ENCODE assay signal across 18 cellular contexts in genomic region chr17:1707107-1707506, GRCh38. TPM values are rescaled to one million over a fixed set of nuclear protein-coding genes. Genes with fewer than 3 reads are reported as not detected.
DNase-seq lines count a peak whose midpoint lies in the region; TF ChIP-seq lines count a peak whose summit lies in the region.
"Had no signal": no experiment of that assay in that cellular context is flagged by ENCODE, and none has a peak within 500 bp of the region (broad histone marks: within the 10 kb centered on the region; RNA-seq: fewer than 3 reads in every experiment).

No MANE protein-coding gene starts in this region.

- peaks cover 27% of the 10 kb centered on the region for H3K4me1 ChIP-seq in CD4-positive, alpha-beta memory T cell (ENCODE audit: insufficient read depth, low read length)
- H3K4me1 ChIP-seq in CD8-positive, alpha-beta memory T cell (ENCODE audit: insufficient read depth, low read length): peaks cover 5% of the 10 kb centered on the region
- H3K4me1 ChIP-seq in HAP-1: no peaks in the 10 kb centered on the region; the same call in 1 of the 2 replicates

- TF ChIP-seq CTCF in VCaP (conservative IDR thresholded peaks at IDR 0.05): no peak
- TF ChIP-seq CTCF in mesothelial cell of epicardium (IDR thresholded peaks at IDR 0.05; ENCODE audit: unreplicated experiment): no peak

- CTCF ChIA-PET in CD4-positive, alpha-beta memory T cell (lab: Charles Lee; ENCODE audit: partially characterized antibody): interaction anchor here (1.2 to 1.4 kb wide), 2 partner anchors 38 to 77 kb away, joined by 3 to 4 read pairs; no protein-coding TSS in a partner anchor
- CTCF ChIA-PET in CD8-positive, alpha-beta memory T cell (lab: Charles Lee): no interaction called here

- peak overlapping the region in 7 of 8 donors; percentile 33 to 74 (median 63) for H3K4me3 Mint-ChIP-seq in CD4-positive, alpha-beta memory T cell
- peak overlapping the region in 4 of 7 donors; percentile 2 to 70 (median 36) for H3K4me3 Mint-ChIP-seq in CD8-positive, alpha-beta memory T cell
- H3K4me3 Mint-ChIP-seq in mesothelial cell of epicardium: no peak overlapping the region
- H3K4me3 Mint-ChIP-seq: B cell had no signal

- DNase-seq in CD4-positive, alpha-beta memory T cell: peak; percentile 63 to 82 (median 71)
- peak in 2 of 5 donors; percentile 39 to 60 for DNase-seq in CD8-positive, alpha-beta memory T cell
- DNase-seq in mesothelial cell of epicardium (ENCODE audit: low spot score in 2 of 2, unreplicated experiment in 2 of 2): no peak
- no peak for DNase-seq in NCI-H524 treated with DMSO at 0.1 percent for 48 hours (lab: John Stamatoyannopoulos, UW)
- no peak for DNase-seq in HAP-1 (ENCODE audit: low spot score in 2 of 2)
- DNase-seq in nucleus accumbens (lab: John Stamatoyannopoulos, UW): no peak
- DNase-seq: CD4-positive, CD25-positive, alpha-beta regulatory T cell; GF-D8; H9; KBM-7; NCI-H1417 treated with DMSO at 0.1 percent for 48 hours; NCI-H2029; NCI-H2171; NCI-H446; NCI-H82; PC-9 had no signal

- intact Hi-C loops in CD4-positive, alpha-beta memory T cell (cut with micrococcal nuclease): no loop called here

- in situ Hi-C loops in HAP-1 (cut with MboI; ENCODE audit: low sequenced_read_pairs): no loop called here

- no peaks in the 10 kb centered on the region for H3K9me3 Mint-ChIP-seq in CD4-positive, alpha-beta memory T cell
- no peaks in the 10 kb centered on the region for H3K9me3 Mint-ChIP-seq in CD8-positive, alpha-beta memory T cell
- no peaks in the 10 kb centered on the region for H3K9me3 Mint-ChIP-seq in mesothelial cell of epicardium
- H3K9me3 Mint-ChIP-seq: H9 had no signal

- H3K27ac ChIP-seq in CD4-positive, alpha-beta memory T cell (ENCODE audit: low read depth, low read length): peak overlapping the region; percentile 16
- no peak overlapping the region for H3K27ac ChIP-seq in CD8-positive, alpha-beta memory T cell (ENCODE audit: low read depth, low read length)
- H3K27ac ChIP-seq in VCaP: peak overlapping the region; percentile 20
- H3K27ac ChIP-seq: PC-9 had no signal

- peaks cover 12 to 32% (median 22%) of the 10 kb centered on the region in 4 donors for H3K4me1 Mint-ChIP-seq in CD4-positive, alpha-beta memory T cell
- peaks cover 14 to 27% (median 21%) of the 10 kb centered on the region in 3 donors for H3K4me1 Mint-ChIP-seq in CD8-positive, alpha-beta memory T cell
- H3K4me1 Mint-ChIP-seq in mesothelial cell of epicardium: peaks cover 21% of the 10 kb centered on the region

- H3K4me3 ChIP-seq in CD4-positive, alpha-beta memory T cell (ENCODE audit: low read length in 2 of 2): no peak overlapping the region
- no peak overlapping the region for H3K4me3 ChIP-seq in CD8-positive, alpha-beta memory T cell (ENCODE audit: low read length)
- H3K4me3 ChIP-seq in HAP-1: no peak overlapping the region
- H3K4me3 ChIP-seq: PC-9 had no signal

- peaks cover 2 to 5% of the 10 kb centered on the region in 2 donors for H3K36me3 Mint-ChIP-seq in CD4-positive, alpha-beta memory T cell
- H3K36me3 Mint-ChIP-seq in CD8-positive, alpha-beta memory T cell: peaks cover 0 to 4% (median 1%) of the 10 kb centered on the region in 3 donors
- peaks cover 5% of the 10 kb centered on the region for H3K36me3 Mint-ChIP-seq in mesothelial cell of epicardium
- H3K36me3 Mint-ChIP-seq: CD4-positive, CD25-positive, alpha-beta regulatory T cell had no signal

- no peaks in the 10 kb centered on the region for H3K9me3 ChIP-seq in CD4-positive, alpha-beta memory T cell (ENCODE audit: control insufficient read depth in 1 of 2, low read length in 2 of 2)
- H3K9me3 ChIP-seq in CD8-positive, alpha-beta memory T cell (ENCODE audit: low read length): no peaks in the 10 kb centered on the region
- no peaks in the 10 kb centered on the region for H3K9me3 ChIP-seq in HAP-1

- peak overlapping the region; percentile 65 to 90 (median 82) for H3K27ac Mint-ChIP-seq in CD4-positive, alpha-beta memory T cell
- peak overlapping the region; percentile 39 to 88 (median 83) for H3K27ac Mint-ChIP-seq in CD8-positive, alpha-beta memory T cell
- peak overlapping the region; percentile 26 for H3K27ac Mint-ChIP-seq in mesothelial cell of epicardium
- H3K27ac Mint-ChIP-seq: B cell; CD4-positive, CD25-positive, alpha-beta regulatory T cell; H9 had no signal

- POLR2A ChIA-PET in CD4-positive, alpha-beta memory T cell (lab: Charles Lee; ENCODE audit: partially characterized antibody): interaction anchor here (1.1 to 1.8 kb wide), 4 partner anchors 9 to 38 kb away, joined by 3 to 9 read pairs (median 6); no protein-coding TSS in a partner anchor
- POLR2A ChIA-PET in CD8-positive, alpha-beta memory T cell (lab: Charles Lee): no interaction called here

- peaks cover 0 to 6% of the 10 kb centered on the region in 2 donors for H3K27me3 Mint-ChIP-seq in CD4-positive, alpha-beta memory T cell
- H3K27me3 Mint-ChIP-seq in CD8-positive, alpha-beta memory T cell: peaks cover 19 to 25% of the 10 kb centered on the region in 2 donors
- H3K27me3 Mint-ChIP-seq in mesothelial cell of epicardium (ENCODE audit: low read depth): no peaks in the 10 kb centered on the region

- H3K27me3 ChIP-seq in CD4-positive, alpha-beta memory T cell (ENCODE audit: insufficient read depth, low read length): no peaks in the 10 kb centered on the region
- H3K27me3 ChIP-seq in CD8-positive, alpha-beta memory T cell (ENCODE audit: insufficient read depth, low read length, poor library complexity, severe bottlenecking): peaks cover 2% of the 10 kb centered on the region
- no peaks in the 10 kb centered on the region; the same call in 1 of the 2 replicates for H3K27me3 ChIP-seq in HAP-1 (ENCODE audit: low read depth)

- no peaks in the 10 kb centered on the region for H3K36me3 ChIP-seq in CD4-positive, alpha-beta memory T cell (ENCODE audit: insufficient read depth, low read length)
- H3K36me3 ChIP-seq in CD8-positive, alpha-beta memory T cell (ENCODE audit: insufficient read depth, low read length): no peaks in the 10 kb centered on the region
- H3K36me3 ChIP-seq in HAP-1 (replicated peaks): no peaks in the 10 kb centered on the region; the same call in 1 of the 2 replicates

RNA-seq across cellular contexts. Expression of gene TLCD2, which starts 3.1 kb away (rescaled TPM):
- total RNA-seq in CD4-positive, alpha-beta memory T cell: under 1 TPM; 0.75 to 0.81 TPM
- polyA plus RNA-seq in CD4-positive, alpha-beta memory T cell: under 1 TPM in 1 of 2 donors, not detected in 1; 0.24 TPM
- under 1 TPM; 0.09 to 0.22 TPM for total RNA-seq in CD8-positive, alpha-beta memory T cell
- polyA plus RNA-seq in CD8-positive, alpha-beta memory T cell: 0.32 TPM
- 8.6 to 9.2 TPM (median 8.7 TPM) in 3 replicates for total RNA-seq in mesothelial cell of epicardium
- total RNA-seq: B cell had no signal

RNA-seq across cellular contexts. Expression of gene WDR81, which starts 17.4 kb away (rescaled TPM):
- 10 to 100 TPM; 36.3 to 40.3 TPM for total RNA-seq in CD4-positive, alpha-beta memory T cell
- polyA plus RNA-seq in CD4-positive, alpha-beta memory T cell: 10 to 100 TPM in 1 of 2 donors, 1 to 10 TPM in 1; 4.4 to 23.4 TPM
- total RNA-seq in CD8-positive, alpha-beta memory T cell: 10 to 100 TPM; 21.1 to 23.7 TPM
- 20.4 TPM for polyA plus RNA-seq in CD8-positive, alpha-beta memory T cell
- 20.3 to 22.9 TPM (median 20.6 TPM) in 3 replicates for total RNA-seq in mesothelial cell of epicardium

RNA-seq across cellular contexts. Expression of gene PRPF8, which starts 22.4 kb away (rescaled TPM):
- total RNA-seq in CD4-positive, alpha-beta memory T cell: 100 to 1,000 TPM; 429 to 464 TPM
- 100 to 1,000 TPM in 1 of 2 donors, 10 to 100 TPM in 1; 87.9 to 225 TPM for polyA plus RNA-seq in CD4-positive, alpha-beta memory T cell
- 100 to 1,000 TPM; 430 to 447 TPM for total RNA-seq in CD8-positive, alpha-beta memory T cell
- polyA plus RNA-seq in CD8-positive, alpha-beta memory T cell: 209 TPM
- total RNA-seq in mesothelial cell of epicardium: 331 to 354 TPM (median 334 TPM) in 3 replicates

RNA-seq across cellular contexts. Expression of gene SERPINF2, which starts 35.6 kb away (rescaled TPM):
- total RNA-seq in CD4-positive, alpha-beta memory T cell: 1 to 10 TPM in 1 of 2 experiments, under 1 TPM in 1; 0.19 to 1.3 TPM
- under 1 TPM in 1 of 2 donors, not detected in 1; 0.14 TPM for polyA plus RNA-seq in CD4-positive, alpha-beta memory T cell
- total RNA-seq in CD8-positive, alpha-beta memory T cell: under 1 TPM; 0.13 to 0.33 TPM
- polyA plus RNA-seq in CD8-positive, alpha-beta memory T cell: not detected
- total RNA-seq in mesothelial cell of epicardium: 0.32 to 0.63 TPM (median 0.44 TPM) in 3 replicates
- polyA plus RNA-seq: CD4-positive, CD25-positive, alpha-beta regulatory T cell had no signal

RNA-seq across cellular contexts. Expression of gene SERPINF1, which starts 54.8 kb away (rescaled TPM):
- total RNA-seq in CD4-positive, alpha-beta memory T cell: under 1 TPM in 1 of 2 experiments, not detected in 1; 0.47 TPM
- polyA plus RNA-seq in CD4-positive, alpha-beta memory T cell: under 1 TPM in 1 of 2 donors, not detected in 1; 0.69 TPM
- total RNA-seq in CD8-positive, alpha-beta memory T cell: 1 to 10 TPM; 1.2 to 2.1 TPM
- polyA plus RNA-seq in CD8-positive, alpha-beta memory T cell: 2.4 TPM
- 69.6 to 72.5 TPM (median 71.4 TPM) in 3 replicates for total RNA-seq in mesothelial cell of epicardium
- total RNA-seq: CD4-positive, CD25-positive, alpha-beta regulatory T cell had no signal

Comparison
In these comparisons a context has a peak if more than half of its experiments do, and no peak if none do; other contexts are left out.
1. DNase-seq: peak in CD4-positive, alpha-beta memory T cell (5 of 5); none in mesothelial cell of epicardium (0 of 2), NCI-H524 treated with DMSO at 0.1 percent for 48 hours (single experiment), HAP-1 (0 of 2) and nucleus accumbens (0 of 56).
2. H3K27ac Mint-ChIP-seq: peak in every context shown above with its lines; median percentile 83 in CD8-positive, alpha-beta memory T cell; 82 in CD4-positive, alpha-beta memory T cell; 26 in mesothelial cell of epicardium.